ENCODE assay signal across 18 cellular contexts in genomic region chr4:181030961-181031360, GRCh38.
A peak's percentile ranks its signal among the peaks of the same experiment; 100 is the strongest.
DNase-seq lines count a peak whose midpoint lies in the region; ATAC-seq and TF ChIP-seq lines count a peak whose summit lies in the region.
"Had no signal": no experiment of that assay in that cellular context is flagged by ENCODE, and none has a peak within 500 bp of the region (broad histone marks: within the 10 kb centered on the region; RNA-seq: fewer than 3 reads in every experiment).

No MANE protein-coding gene starts in this region.

- DNase-seq in GM23248 = peak; percentile 77
- DNase-seq in RWPE1 (ENCODE audit: low spot score) = peak; percentile 20
- peak; percentile 26 for DNase-seq in superior temporal gyrus (ENCODE audit: extremely low spot score)
- DNase-seq in substantia nigra (lab: John Stamatoyannopoulos, UW) = no peak
- no peak for DNase-seq in stimulated activated naive CD8-positive, alpha-beta T cell treated with anti-CD3 and anti-CD28 coated beads, Interleukin-15, Interleukin-2, amounts not matched to agents 100 U/mL and 50 U/mL, for 24 hours
- no peak for DNase-seq in H9
- DNase-seq: activated CD4-positive, alpha-beta T cell treated with anti-CD3 and anti-CD28 coated beads, Interleukin-2, amount 50 U/mL, for 1 hour; activated naive CD8-positive, alpha-beta T cell treated with anti-CD3 and anti-CD28 coated beads for 36 hours; NCI-H1436; NCI-H2171 treated with DMSO at 0.1 percent for 48 hours; SIG-M5; stimulated activated CD4-positive, alpha-beta T cell treated with anti-CD3 and anti-CD28 coated beads, Interleukin-12 subunit alpha, Interleukin-12 subunit beta, amount 100 ng/mL, for 4 hours had no signal

- in situ Hi-C loops in GM23248 (cut with MboI) = no loop called here

- peaks cover 4 to 10% of the 10 kb centered on the region in 2 experiments for H3K4me1 Mint-ChIP-seq in H9
- H3K4me1 Mint-ChIP-seq: activated naive CD8-positive, alpha-beta T cell treated with anti-CD3 and anti-CD28 coated beads for 36 hours; CD14-positive monocyte; memory B cell had no signal

- H2AFZ ChIP-seq in GM23248 = no peak overlapping the region
- no peak overlapping the region for H2AFZ ChIP-seq in H9 (ENCODE audit: low read length)

- no peaks in the 10 kb centered on the region for H3K23me2 ChIP-seq in H9 (ENCODE audit: insufficient read length, low read depth, low read length, poor library complexity, severe bottlenecking)

- H3K9ac ChIP-seq in GM23248 (no peak overlapping the region), H9 (ENCODE audit: extremely low read depth, insufficient read length, low read length) (no peak overlapping the region)

- H3K79me2 ChIP-seq in GM23248 (ENCODE audit: insufficient read depth) (no peaks in the 10 kb centered on the region), H9 (ENCODE audit: insufficient read depth, low read length) (no peaks in the 10 kb centered on the region)

- H3K4me1 ChIP-seq in GM23248 (ENCODE audit: insufficient read depth) (peaks cover 10% of the 10 kb centered on the region; the same call in 1 of the 2 replicates), esophagus (ENCODE audit: control insufficient read depth in 2 of 2, insufficient read depth in 2 of 2, low read length in 1 of 2) (no peaks in the 10 kb centered on the region), H9 (ENCODE audit: insufficient read depth, low read length) (peaks cover 2% of the 10 kb centered on the region; the same call in 1 of the 2 replicates)

- no peak overlapping the region for H3K14ac ChIP-seq in H9 (ENCODE audit: insufficient read depth, low read length)

- H3K4me3 Mint-ChIP-seq in H9 = no peak overlapping the region
- H3K4me3 Mint-ChIP-seq: activated naive CD8-positive, alpha-beta T cell treated with anti-CD3 and anti-CD28 coated beads for 36 hours; CD14-positive monocyte; dendritic cell treated with granulocyte-macrophage colony-stimulating factor and Interleukin-4, amounts not matched to agents 40 ng/mL and 50 ng/mL, for 4 days; memory B cell had no signal

- CTCF ChIA-PET in RWPE1 (lab: Yijun Ruan, JAX) = no interaction called here

- H3K4me3 ChIP-seq in GM23248 (no peak overlapping the region), esophagus (ENCODE audit: low read depth in 1 of 2, low read length in 2 of 2) (no peak overlapping the region)

- H3K36me3 Mint-ChIP-seq in H9 (ENCODE audit: insufficient read depth in 1 of 3, low read depth in 3 of 3) = no peaks in the 10 kb centered on the region; a peak in 1 of 7 replicates
- H3K36me3 Mint-ChIP-seq: activated naive CD8-positive, alpha-beta T cell treated with anti-CD3 and anti-CD28 coated beads for 36 hours; CD14-positive monocyte; memory B cell had no signal

- peaks cover 22% of the 10 kb centered on the region for H3F3A ChIP-seq in GM23248 (ENCODE audit: insufficient read depth)

- H3T11ph ChIP-seq in H9 (ENCODE audit: low read length) = no peak overlapping the region

- H4K8ac ChIP-seq in H9 (replicated peaks; ENCODE audit: insufficient read length, low read depth, low read length) = no peak overlapping the region

- no peak overlapping the region for H3K4ac ChIP-seq in H9 (ENCODE audit: low read depth, low read length)

- H2BK20ac ChIP-seq in H9 (ENCODE audit: low read depth, low read length, poor library complexity, severe bottlenecking) = no peak overlapping the region

- H3K27me3 Mint-ChIP-seq in H9 (ENCODE audit: low read depth) = no peaks in the 10 kb centered on the region
- H3K27me3 Mint-ChIP-seq: activated naive CD8-positive, alpha-beta T cell treated with anti-CD3 and anti-CD28 coated beads for 36 hours; dendritic cell treated with granulocyte-macrophage colony-stimulating factor and Interleukin-4, amounts not matched to agents 40 ng/mL and 50 ng/mL, for 4 days; memory B cell had no signal

- H3K9me3 ChIP-seq in GM23248 (ENCODE audit: low read depth) (no peaks in the 10 kb centered on the region), esophagus (ENCODE audit: control insufficient read depth in 2 of 2, insufficient read depth in 1 of 2, low read depth in 1 of 2, low read length in 1 of 2) (no peaks in the 10 kb centered on the region), H9 (ENCODE audit: control insufficient read depth, low read depth, low read length) (no peaks in the 10 kb centered on the region)

- no peak for TF ChIP-seq CTCF in RWPE1 (conservative IDR thresholded peaks at IDR 0.05; ENCODE audit: low read depth)
- no peak for TF ChIP-seq CTCF in H9 (conservative IDR thresholded peaks at IDR 0.05)

- H3K79me1 ChIP-seq in H9 (ENCODE audit: insufficient read depth, low read depth, low read length, poor library complexity, severe bottlenecking) = no peaks in the 10 kb centered on the region

- POLR2A ChIA-PET in RWPE1 (lab: Yijun Ruan, JAX; ENCODE audit: low non-redundant PET) = no interaction called here

- no peak overlapping the region for H2AK5ac ChIP-seq in H9 (ENCODE audit: insufficient read length, low read length)

- no peak overlapping the region for H4K91ac ChIP-seq in H9 (ENCODE audit: insufficient read length, low read depth, low read length)

- H3K36me3 ChIP-seq in GM23248 (ENCODE audit: low read depth) = no peaks in the 10 kb centered on the region
- no peaks in the 10 kb centered on the region for H3K36me3 ChIP-seq in esophagus (ENCODE audit: control insufficient read depth in 2 of 2, insufficient read depth in 2 of 2, low read length in 1 of 2)

- H3K27ac Mint-ChIP-seq in H9 = peak overlapping the region in 1 of 3 experiments; percentile 87; a peak in 1 of 7 replicates
- H3K27ac Mint-ChIP-seq: activated naive CD8-positive, alpha-beta T cell treated with anti-CD3 and anti-CD28 coated beads for 36 hours; activated T-helper 2 cell treated with anti-CD3 and anti-CD28 coated beads, Interferon-gamma antibody, Interleukin-2, Interleukin-4, amounts not matched to agents 10 μg/mL and 5 μg/mL and 100 μg/mL, durations not matched to agents 14 hours and 24 hours and 36 hours; CD14-positive monocyte; dendritic cell treated with granulocyte-macrophage colony-stimulating factor and Interleukin-4, amounts not matched to agents 40 ng/mL and 50 ng/mL, for 4 days; memory B cell had no signal

- no peak overlapping the region for H2BK5ac ChIP-seq in H9 (ENCODE audit: insufficient read length, low read length)

- no peak overlapping the region for H2BK15ac ChIP-seq in H9 (ENCODE audit: low read depth, low read length)

- H3K56ac ChIP-seq in H9 (ENCODE audit: insufficient read length, low read depth, low read length) = no peak overlapping the region

- no peaks in the 10 kb centered on the region; a peak in 1 of 5 replicates for H3K9me3 Mint-ChIP-seq in H9

- no peak overlapping the region for H4K5ac ChIP-seq in H9 (ENCODE audit: insufficient read length, low read depth, low read length)

- H2BK12ac ChIP-seq in H9 (ENCODE audit: insufficient read length, low read depth, low read length) = no peak overlapping the region

- no peak for ATAC-seq in stimulated activated naive CD8-positive, alpha-beta T cell treated with anti-CD3 and anti-CD28 coated beads, Interleukin-15, Interleukin-2, amounts not matched to agents 100 U/mL and 50 U/mL, for 24 hours
- ATAC-seq in GM19452 (IDR thresholded peaks at IDR 0.05; ENCODE audit: unreplicated experiment) = no peak

- no peak overlapping the region for H3K18ac ChIP-seq in H9 (ENCODE audit: insufficient read length, low read depth, low read length)

- peak overlapping the region; percentile 75 for H3K27ac ChIP-seq in GM23248
- peak overlapping the region; percentile 75 for H3K27ac ChIP-seq in RWPE1
- H3K27ac ChIP-seq in esophagus (ENCODE audit: low read depth in 2 of 2, low read length in 1 of 2) = peak overlapping the region; percentile 31 to 65
- H3K27ac ChIP-seq in substantia nigra (ENCODE audit: low read depth, low read length, poor library complexity, severe bottlenecking) = no peak overlapping the region
- H3K27ac ChIP-seq in H9 (ENCODE audit: insufficient read length, low read depth, low read length) = no peak overlapping the region

- H2BK120ac ChIP-seq in H9 (ENCODE audit: low read depth, low read length, poor library complexity, severe bottlenecking) = no peak overlapping the region

- no peaks in the 10 kb centered on the region for H4K20me1 ChIP-seq in GM23248 (ENCODE audit: insufficient read depth)
- H4K20me1 ChIP-seq in H9 (ENCODE audit: control insufficient read depth, insufficient read depth, insufficient read length) = no peaks in the 10 kb centered on the region

- H3K23ac ChIP-seq in H9 (ENCODE audit: insufficient read length, low read depth, low read length) = no peak overlapping the region

- no peaks in the 10 kb centered on the region for H3K27me3 ChIP-seq in GM23248 (replicated peaks; ENCODE audit: insufficient read depth)
- H3K27me3 ChIP-seq in esophagus (ENCODE audit: control insufficient read depth in 1 of 2, insufficient read depth in 2 of 2, low read length in 2 of 2) = no peaks in the 10 kb centered on the region
- H3K27me3 ChIP-seq in H9 (ENCODE audit: insufficient read depth, low read length) = no peaks in the 10 kb centered on the region

- no peaks in the 10 kb centered on the region for H3K9me2 ChIP-seq in GM23248 (ENCODE audit: insufficient read depth)

- 14% methylated on average over 7 of the region's 7 CpGs for WGBS in GM23248 (ENCODE audit: low coverage in 1 of 2, low lambda C conversion rate in 2 of 2, missing lambda C conversion rate in 2 of 2), 2 experiments
- WGBS in esophagus, 2 donors = 62 to 82% methylated on average over 7 of the region's 7 CpGs
- no CpG with 5 or more reads among the region's 7 CpGs for WGBS in H9 (ENCODE audit: extremely low coverage, insufficient read length, low lambda C conversion rate)

- H3K4me2 ChIP-seq in GM23248 (ENCODE audit: unreplicated experiment) (no peak overlapping the region), H9 (ENCODE audit: insufficient read depth, insufficient read length, low read length) (no peak overlapping the region)

Comparison
In these comparisons a context has a peak if more than half of its experiments do, and no peak if none do; other contexts are left out.
1. DNase-seq: peak in GM23248 (single experiment), RWPE1 (single experiment) and superior temporal gyrus (single experiment); none in substantia nigra (0 of 49), stimulated activated naive CD8-positive, alpha-beta T cell treated with anti-CD3 and anti-CD28 coated beads, Interleukin-15, Interleukin-2, amounts not matched to agents 100 U/mL and 50 U/mL, for 24 hours (single experiment) and H9 (single experiment).
2. H3K27ac ChIP-seq: peak in GM23248 (single experiment), RWPE1 (single experiment) and esophagus (2 of 2); none in substantia nigra (single experiment) and H9 (single experiment).